17 cellular contexts compared by ENCODE assay signal in genomic region chr3:196128172-196128843, GRCh38. TPM values are rescaled to one million over a fixed set of nuclear protein-coding genes. Genes with fewer than 3 reads are reported as not detected.
DNase-seq lines count a peak whose midpoint lies in the region; ATAC-seq, FAIRE-seq and TF ChIP-seq lines count a peak whose summit lies in the region.
"Had no signal": no experiment of that assay in that cellular context is flagged by ENCODE, and none has a peak within 500 bp of the region (broad histone marks: within the 10 kb centered on the region; RNA-seq: fewer than 3 reads in every experiment).

No MANE protein-coding gene starts in this region.

- FAIRE-seq in GM12878 (lab: Jason Lieb, UNC): peak; percentile 7
- FAIRE-seq: GM12891, GM18507 had no signal

- no peaks in the 10 kb centered on the region for H3K27me3 Mint-ChIP-seq in activated CD4-positive, alpha-beta T cell treated with anti-CD3 and anti-CD28 coated beads, Interleukin-2, amount 10 ng/mL, durations not matched to agents 7 days and 5 days
- no peaks in the 10 kb centered on the region for H3K27me3 Mint-ChIP-seq in CD8-positive, alpha-beta memory T cell
- peaks cover 6% of the 10 kb centered on the region for H3K27me3 Mint-ChIP-seq in neural progenitor cell (ENCODE audit: insufficient read depth, low read depth)

- H3K4me1 ChIP-seq in CD8-positive, alpha-beta memory T cell (ENCODE audit: insufficient read depth, low read length): peaks cover 14% of the 10 kb centered on the region
- H3K4me1 ChIP-seq in GM12878 (ENCODE audit: control insufficient read depth, insufficient read depth, low read length): peaks cover 17% of the 10 kb centered on the region
- H3K4me1 ChIP-seq in neural progenitor cell: peaks cover 1% of the 10 kb centered on the region

- BruUV-seq in GM12878 (replicated peaks; lab: Mats Ljungman, UMichigan): no TSS peak

- no peak for TF ChIP-seq EP300 in GM12878 (IDR thresholded peaks at IDR 0.05; ENCODE audit: borderline replicate concordance in 1 of 2, control insufficient read depth in 1 of 2, low read depth in 2 of 2, low read length in 2 of 2)

- no peaks in the 10 kb centered on the region for H3K27me3 ChIP-seq in CD8-positive, alpha-beta memory T cell (ENCODE audit: insufficient read depth, low read length, poor library complexity, severe bottlenecking)
- H3K27me3 ChIP-seq in GM12878 (replicated peaks in 1 of 2; ENCODE audit: control insufficient read depth in 2 of 2, insufficient read depth in 2 of 2, low read length in 1 of 2) (no peaks in the 10 kb centered on the region), neural progenitor cell (no peaks in the 10 kb centered on the region)

- H3K79me2 ChIP-seq in GM12878 (ENCODE audit: control insufficient read depth, insufficient read depth, low read length) (no peaks in the 10 kb centered on the region), neural progenitor cell (ENCODE audit: low read depth) (no peaks in the 10 kb centered on the region)

- H3K4me2 ChIP-seq in GM12878 (ENCODE audit: control insufficient read depth, insufficient read depth) (no peak overlapping the region), neural progenitor cell (no peak overlapping the region)

- peak; percentile 7; the same call in 1 of the 3 replicates for ATAC-seq in GM12878
- ATAC-seq in HG02610 (IDR thresholded peaks at IDR 0.05; ENCODE audit: unreplicated experiment): no peak

- POLR2A ChIA-PET in activated CD4-positive, alpha-beta T cell treated with anti-CD3 and anti-CD28 coated beads, Interleukin-2, amount 10 ng/mL, durations not matched to agents 7 days and 5 days (lab: Charles Lee): no interaction called here
- POLR2A ChIA-PET in CD8-positive, alpha-beta memory T cell (lab: Charles Lee): no interaction called here
- POLR2A ChIA-PET in GM12878 (lab: Charles Lee): interaction anchor here (0.6 to 1.6 kb wide), 8 partner anchors 9 to 53 kb away, joined by 3 to 9 read pairs (median 5); no protein-coding TSS in a partner anchor

- peaks cover 2% of the 10 kb centered on the region for H3K36me3 Mint-ChIP-seq in activated CD4-positive, alpha-beta T cell treated with anti-CD3 and anti-CD28 coated beads, Interleukin-2, amount 10 ng/mL, durations not matched to agents 7 days and 5 days (ENCODE audit: low read depth)
- H3K36me3 Mint-ChIP-seq in CD8-positive, alpha-beta memory T cell: no peaks in the 10 kb centered on the region
- H3K36me3 Mint-ChIP-seq in neural progenitor cell: no peaks in the 10 kb centered on the region

- no peaks in the 10 kb centered on the region for H3K36me3 ChIP-seq in CD8-positive, alpha-beta memory T cell (ENCODE audit: insufficient read depth, low read length)
- no peaks in the 10 kb centered on the region for H3K36me3 ChIP-seq in GM12878 (ENCODE audit: control insufficient read depth in 2 of 2, insufficient read depth in 2 of 2, low read length in 1 of 2)
- H3K36me3 ChIP-seq in neural progenitor cell: no peaks in the 10 kb centered on the region

- H4K20me1 ChIP-seq in GM12878 (ENCODE audit: control insufficient read depth, insufficient read depth) (no peaks in the 10 kb centered on the region), neural progenitor cell (ENCODE audit: low read depth) (no peaks in the 10 kb centered on the region)

- no peak for TF ChIP-seq CTCF in GM12878 (IDR thresholded peaks at IDR 0.05 in 2 of 3, conservative IDR thresholded peaks at IDR 0.05 in 1 of 3; ENCODE audit: control insufficient read depth in 2 of 3, extremely low read depth in 1 of 3, insufficient read depth in 1 of 3, low read depth in 3 of 3, low read length in 3 of 3)
- TF ChIP-seq CTCF in neural progenitor cell (IDR thresholded peaks at IDR 0.05): no peak

- CTCF ChIA-PET in activated CD4-positive, alpha-beta T cell treated with anti-CD3 and anti-CD28 coated beads, Interleukin-2, amount 10 ng/mL, durations not matched to agents 7 days and 5 days (lab: Charles Lee): interaction anchor here (0.6 to 2.4 kb wide), 10 partner anchors 10 to 68 kb away, joined by 3 to 7 read pairs (median 3); no protein-coding TSS in a partner anchor
- CTCF ChIA-PET in CD8-positive, alpha-beta memory T cell (lab: Charles Lee): interaction anchor here (1.1 to 2.0 kb wide), 3 partner anchors 51 to 55 kb away, joined by 3 to 6 read pairs (median 4); no protein-coding TSS in a partner anchor
- CTCF ChIA-PET in GM12878 (lab: Yijun Ruan, JAX): interaction anchor here (0.8 to 2.9 kb wide), 7 partner anchors 11 to 55 kb away, joined by 3 to 13 read pairs (median 5); no protein-coding TSS in a partner anchor

- H3K9ac ChIP-seq in GM12878 (ENCODE audit: control insufficient read depth, insufficient read depth, low read length) (no peak overlapping the region), neural progenitor cell (no peak overlapping the region)

- DNase-seq in activated CD4-positive, alpha-beta T cell treated with anti-CD3 and anti-CD28 coated beads, Interleukin-2, amount 10 ng/mL, durations not matched to agents 7 days and 5 days: no peak
- no peak for DNase-seq in activated CD4-positive, alpha-beta T cell treated with anti-CD3 and anti-CD28 coated beads, Interleukin-2, amount 50 U/mL, for 48 hours
- DNase-seq in CD8-positive, alpha-beta memory T cell: no peak
- DNase-seq in GM12878 (ENCODE audit: low read depth, low spot score) (no peak), neural progenitor cell (ENCODE audit: low spot score) (no peak), NCI-H345 (lab: John Stamatoyannopoulos, UW) (no peak)
- no peak for DNase-seq in stimulated activated naive CD4-positive, alpha-beta T cell (lab: John Stamatoyannopoulos, UW)
- DNase-seq: DMS 273 treated with DMSO at 0.1 percent for 48 hours, HFFc6, NCI-H187 treated with DMSO at 0.1 percent for 48 hours, NCI-H446, NCI-H69, SHP77 treated with DMSO at 0.1 percent for 48 hours had no signal

- peaks cover 27% of the 10 kb centered on the region for H3K4me1 Mint-ChIP-seq in activated CD4-positive, alpha-beta T cell treated with anti-CD3 and anti-CD28 coated beads, Interleukin-2, amount 10 ng/mL, durations not matched to agents 7 days and 5 days
- peaks cover 21 to 27% (median 24%) of the 10 kb centered on the region in 3 donors for H3K4me1 Mint-ChIP-seq in CD8-positive, alpha-beta memory T cell
- H3K4me1 Mint-ChIP-seq in neural progenitor cell: peaks cover 7% of the 10 kb centered on the region

- peak overlapping the region; percentile 69 for H3K27ac Mint-ChIP-seq in activated CD4-positive, alpha-beta T cell treated with anti-CD3 and anti-CD28 coated beads, Interleukin-2, amount 10 ng/mL, durations not matched to agents 7 days and 5 days
- peak overlapping the region in 3 of 8 donors; percentile 46 to 83 (median 72) for H3K27ac Mint-ChIP-seq in CD8-positive, alpha-beta memory T cell
- peak overlapping the region; percentile 63 for H3K27ac Mint-ChIP-seq in neural progenitor cell
- H3K27ac Mint-ChIP-seq: HFFc6 had no signal

- H3K9me3 ChIP-seq in CD8-positive, alpha-beta memory T cell (ENCODE audit: low read length): no peaks in the 10 kb centered on the region
- H3K9me3 ChIP-seq in GM12878 (replicated peaks; ENCODE audit: control insufficient read depth, insufficient read depth, low read length) (no peaks in the 10 kb centered on the region; the same call in 2 of the 3 replicates), neural progenitor cell (ENCODE audit: low read depth) (no peaks in the 10 kb centered on the region)

- no peak overlapping the region for H3K4me3 ChIP-seq in CD8-positive, alpha-beta memory T cell (ENCODE audit: low read length)
- H3K4me3 ChIP-seq in GM12878 (no peak overlapping the region), neural progenitor cell (no peak overlapping the region)

- H3K4me3 Mint-ChIP-seq in activated CD4-positive, alpha-beta T cell treated with anti-CD3 and anti-CD28 coated beads, Interleukin-2, amount 10 ng/mL, durations not matched to agents 7 days and 5 days: no peak overlapping the region
- no peak overlapping the region for H3K4me3 Mint-ChIP-seq in CD8-positive, alpha-beta memory T cell
- no peak overlapping the region for H3K4me3 Mint-ChIP-seq in neural progenitor cell
- H3K4me3 Mint-ChIP-seq: HFFc6 had no signal

- H3K9me3 Mint-ChIP-seq in activated CD4-positive, alpha-beta T cell treated with anti-CD3 and anti-CD28 coated beads, Interleukin-2, amount 10 ng/mL, durations not matched to agents 7 days and 5 days: peaks cover 5% of the 10 kb centered on the region
- H3K9me3 Mint-ChIP-seq in CD8-positive, alpha-beta memory T cell: no peaks in the 10 kb centered on the region
- no peaks in the 10 kb centered on the region for H3K9me3 Mint-ChIP-seq in neural progenitor cell
- H3K9me3 Mint-ChIP-seq: HFFc6 had no signal

- RAD21 ChIA-PET in GM12878 (lab: Charles Lee; ENCODE audit: unreplicated experiment): interaction anchor here (1.6 to 3.0 kb wide), 8 partner anchors 10 to 64 kb away, joined by 3 to 15 read pairs (median 9); no protein-coding TSS in a partner anchor

- H3K27ac ChIP-seq in CD8-positive, alpha-beta memory T cell (ENCODE audit: low read depth, low read length): peak overlapping the region; percentile 75
- H3K27ac ChIP-seq in GM12878 (ENCODE audit: control insufficient read depth, insufficient read depth) (no peak overlapping the region), neural progenitor cell (no peak overlapping the region)
- H3K27ac ChIP-seq: C4-2B had no signal

- WGBS in GM12878 (ENCODE audit: insufficient coverage, insufficient replicate concordance, low lambda C conversion rate, missing lambda C conversion rate): 98% methylated on average over 21 of the region's 21 CpGs

- TF ChIP-seq POLR2A in GM12878 (IDR thresholded peaks at IDR 0.05; ENCODE audit: low read depth, low read length): no peak

- no peak for TF ChIP-seq RAD21 in GM12878 (IDR thresholded peaks at IDR 0.05; ENCODE audit: insufficient read depth, low read depth, low read length)

- intact Hi-C loops in GM12878 (cut with micrococcal nuclease; ENCODE audit: unreplicated experiment): no loop called here

- H3F3A ChIP-seq in neural progenitor cell (ENCODE audit: low read depth): no peaks in the 10 kb centered on the region

- SMC1A ChIA-PET in GM12878 (lab: Charles Lee; ENCODE audit: uncharacterized antibody, unreplicated experiment): interaction anchor here (1.1 to 4.2 kb wide), 13 partner anchors 10 to 64 kb away, joined by 3 to 22 read pairs (median 7); no protein-coding TSS in a partner anchor

- in situ Hi-C loops in GM12878 (cut with MboI): no loop called here

- H2AFZ ChIP-seq in GM12878 (ENCODE audit: control insufficient read depth, low read depth, low read length): no peak overlapping the region
- H2AFZ ChIP-seq in neural progenitor cell (replicated peaks): no peak overlapping the region

RNA-seq across cellular contexts. Expression of gene TFRC, which starts 46.4 kb away (rescaled TPM):
- 100 to 1,000 TPM; 234 to 239 TPM for total RNA-seq in activated CD4-positive, alpha-beta T cell treated with anti-CD3 and anti-CD28 coated beads, Interleukin-2, amount 10 ng/mL, durations not matched to agents 7 days and 5 days
- total RNA-seq in CD8-positive, alpha-beta memory T cell: 100 to 1,000 TPM; 669 to 687 TPM
- 15.9 TPM for polyA plus RNA-seq in CD8-positive, alpha-beta memory T cell
- 1,474 and 1,543 TPM in 2 replicates for total RNA-seq in GM12878 (2013; cell fraction: nucleolus; rRNA removed)
- total RNA-seq in GM12878 (2014; rRNA removed) (325 and 365 TPM in 2 replicates), GM12878 (2014; rRNA removed; fragmentation: Illumina TruSeq; extraction: Trizol) (306 and 308 TPM in 2 replicates), GM12878 (2021) (356 and 373 TPM in 2 replicates), neural progenitor cell (ENCODE audit: low replicate concordance) (60.0 and 87.7 TPM in 2 replicates)
- polyA plus RNA-seq in GM12878 (2011; ENCODE audit: low read depth): 147 TPM
- polyA plus RNA-seq in GM12878 (2011; rRNA removed) (368 and 477 TPM in 2 replicates), GM12878 (2014; fragmentation: Illumina TruSeq; extraction: Trizol) (218 and 272 TPM in 2 replicates), GM12878 (2014; fragmentation: Nextera tagmentation; extraction: Ambion mirVana) (100 to 1,000 TPM; 123 to 132 TPM), GM12878 (2014; rRNA removed) (152 and 164 TPM in 2 replicates), GM12878 (2016; fragmentation: Nextera tagmentation; extraction: Ambion mirVana) (100 to 1,000 TPM; 468 to 526 TPM)
- 111 and 144 TPM in 2 replicates for polyA plus RNA-seq in GM12878 (2011; cell fraction: cytosol; rRNA removed)
- 375 and 515 TPM in 2 replicates for polyA plus RNA-seq in GM12878 (2011; cell fraction: nucleus; rRNA removed)
- polyA plus RNA-seq in GM12878 (2012): 227 and 250 TPM in 2 replicates
- polyA minus RNA-seq in GM12878 (2011; rRNA and poly(A)+ RNA removed): 462 and 911 TPM in 2 replicates
- 210 and 215 TPM in 2 replicates for polyA minus RNA-seq in GM12878 (2011; cell fraction: cytosol; rRNA and poly(A)+ RNA removed)
- polyA minus RNA-seq in GM12878 (2011; cell fraction: nucleus; rRNA and poly(A)+ RNA removed): 318 and 391 TPM in 2 replicates
